ENCODE assay signal across 1 cellular context in genomic region chr4:119300388-119301131, GRCh38.
TF ChIP-seq lines count a peak whose summit lies in the region.

No MANE protein-coding gene starts in this region.

TF ChIP-seq in HEK293, 187 proteins besides CTCF, POLR2A, EP300 and RAD21 (continued from another document):
- TF ChIP-seq ZNF513 (tag by site-specific recombination; IDR thresholded peaks at IDR 0.05) (no peak), ZNF654 (tag by site-specific recombination; IDR thresholded peaks at IDR 0.05; ENCODE audit: low read depth) (no peak), ZBTB11 (tag by site-specific recombination; conservative IDR thresholded peaks at IDR 0.05; ENCODE audit: low read depth) (peak; percentile 97), ZEB2 (tag by site-specific recombination; IDR thresholded peaks at IDR 0.05) (peak; percentile 50; the same call in 1 of the 2 replicates), ZSCAN23 (tag by site-specific recombination; IDR thresholded peaks at IDR 0.05) (no peak), ZSCAN30 (tag by site-specific recombination; IDR thresholded peaks at IDR 0.05) (peak; percentile 71), ZSCAN5A (tag by site-specific recombination; IDR thresholded peaks at IDR 0.05) (no peak), ZFHX2 (tag by site-specific recombination; conservative IDR thresholded peaks at IDR 0.05) (no peak; the same call in 1 of the 2 replicates), ZNF510 (tag by site-specific recombination; IDR thresholded peaks at IDR 0.05; ENCODE audit: insufficient replicate concordance) (no peak), HOXC10 (CRISPR knock-in tag; IDR thresholded peaks at IDR 0.05) (no peak), ZNF837 (tag by site-specific recombination; IDR thresholded peaks at IDR 0.05) (no peak), ZNF174 (tag by site-specific recombination; IDR thresholded peaks at IDR 0.05) (no peak), ZSCAN4 (tag by site-specific recombination; IDR thresholded peaks at IDR 0.05) (no peak), BCL11A (tag by site-specific recombination; IDR thresholded peaks at IDR 0.05; ENCODE audit: low read depth) (no peak), SETDB1 (IDR thresholded peaks at IDR 0.05; ENCODE audit: insufficient read length, low read length) (no peak), ZNF311 (tag by site-specific recombination; IDR thresholded peaks at IDR 0.05; ENCODE audit: borderline replicate concordance) (no peak), ZNF354C (tag by site-specific recombination; IDR thresholded peaks at IDR 0.05; ENCODE audit: borderline replicate concordance, low read depth) (no peak), HIC1 (tag by site-specific recombination; IDR thresholded peaks at IDR 0.05) (peak; percentile 48; the same call in 1 of the 2 replicates), ZNF677 (tag by site-specific recombination; IDR thresholded peaks at IDR 0.05) (no peak), ZNF555 (tag by site-specific recombination; conservative IDR thresholded peaks at IDR 0.05) (no peak), ZNF223 (tag by site-specific recombination; IDR thresholded peaks at IDR 0.05) (no peak), ZNF292 (tag by site-specific recombination; IDR thresholded peaks at IDR 0.05; ENCODE audit: borderline replicate concordance, low read depth) (no peak), ZNF433 (tag by site-specific recombination; IDR thresholded peaks at IDR 0.05; ENCODE audit: low read depth) (no peak), ZNF211 (tag by site-specific recombination; IDR thresholded peaks at IDR 0.05; ENCODE audit: low read depth) (no peak), ZNF701 (tag by site-specific recombination; IDR thresholded peaks at IDR 0.05) (no peak), REPIN1 (tag by site-specific recombination; IDR thresholded peaks at IDR 0.05; ENCODE audit: low read depth) (0 out of 2 replicates have a peak, but pooled peaks have one; percentile 34), ZNF488 (tag by site-specific recombination; IDR thresholded peaks at IDR 0.05) (no peak), ZNF560 (tag by site-specific recombination; IDR thresholded peaks at IDR 0.05; ENCODE audit: borderline replicate concordance) (no peak), ZBTB17 (tag by site-specific recombination; IDR thresholded peaks at IDR 0.05) (peak; percentile 95), KLF9 (tag by site-specific recombination; IDR thresholded peaks at IDR 0.05; ENCODE audit: low read depth) (peak; percentile 30; the same call in 1 of the 2 replicates), ZNF521 (tag by site-specific recombination; IDR thresholded peaks at IDR 0.05) (no peak), PRDM6 (tag by site-specific recombination; IDR thresholded peaks at IDR 0.05) (no peak), ZXDB (tag by site-specific recombination; IDR thresholded peaks at IDR 0.05) (no peak; the same call in none of the 2 replicates), ZNF791 (tag by site-specific recombination; IDR thresholded peaks at IDR 0.05) (no peak), ZNF148 (tag by site-specific recombination; IDR thresholded peaks at IDR 0.05; ENCODE audit: borderline replicate concordance) (no peak), SCRT2 (tag by site-specific recombination; IDR thresholded peaks at IDR 0.05) (no peak), ZNF48 (tag by site-specific recombination; IDR thresholded peaks at IDR 0.05) (no peak)
